In the genomic region with DNA sequence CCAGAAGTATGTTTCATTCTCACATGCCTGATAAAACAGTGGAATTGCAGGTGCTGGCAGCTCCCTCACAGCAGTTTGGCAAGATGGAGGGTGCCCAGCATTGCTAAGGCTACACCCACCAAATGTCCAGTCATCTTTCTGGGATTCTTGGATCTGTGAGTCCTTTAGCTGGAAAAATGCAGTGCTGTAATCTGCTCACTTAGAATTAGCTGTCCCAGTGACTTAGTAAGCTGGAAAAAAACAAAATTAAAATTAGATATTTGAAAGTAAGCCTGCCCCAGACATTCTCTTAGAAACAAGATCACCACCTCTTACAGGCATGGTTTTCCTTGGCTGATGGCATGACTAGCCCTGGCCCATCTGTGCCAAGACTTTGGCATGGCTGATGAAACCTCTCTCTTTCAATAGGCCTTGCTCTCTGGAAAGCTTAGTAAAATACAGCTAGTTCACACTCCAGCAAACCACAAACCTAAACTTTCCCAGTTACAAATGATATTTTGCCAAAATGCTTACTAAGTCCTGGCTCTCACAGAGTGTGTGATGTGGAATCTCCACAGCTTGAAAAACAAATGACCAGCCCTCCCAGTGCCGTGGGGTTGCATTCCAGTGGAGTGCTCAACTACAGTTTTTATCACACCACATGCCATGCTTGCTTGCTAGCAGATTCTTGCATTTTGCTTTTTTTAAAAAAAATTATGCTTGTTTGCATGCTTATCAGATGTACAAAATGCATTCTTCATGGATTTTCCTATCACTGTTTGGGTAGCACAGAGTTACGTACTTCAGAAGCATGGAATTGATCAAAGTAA, we compare ENCODE assay signal across 10 cellular contexts.
DNase-seq lines count a peak whose midpoint lies in the region; ATAC-seq and TF ChIP-seq lines count a peak whose summit lies in the region.
"Had no signal": no experiment of that assay in that cellular context is flagged by ENCODE, and none has a peak within 500 bp of the region (broad histone marks: within the 10 kb centered on the region; RNA-seq: fewer than 3 reads in every experiment).

No MANE protein-coding gene starts in this region.

- intact Hi-C loops in Calu3 (cut with micrococcal nuclease; ENCODE audit: unreplicated experiment), result no loop called here
- intact Hi-C loops in naive thymus-derived CD4-positive, alpha-beta T cell (cut with micrococcal nuclease), result no loop called here

- peaks cover 14% of the 10 kb centered on the region for H3K4me1 ChIP-seq in suprapubic skin
- H3K4me1 ChIP-seq in naive thymus-derived CD4-positive, alpha-beta T cell (ENCODE audit: control insufficient read depth in 2 of 2, insufficient read depth in 2 of 2, low read length in 2 of 2), result no peaks in the 10 kb centered on the region

- POLR2A ChIA-PET in naive thymus-derived CD4-positive, alpha-beta T cell (lab: Charles Lee), result no interaction called here

- no peak for ATAC-seq in naive thymus-derived CD4-positive, alpha-beta T cell

- peaks cover 5% of the 10 kb centered on the region for H3K36me3 Mint-ChIP-seq in Calu3 (ENCODE audit: insufficient read depth, unreplicated experiment)
- no peaks in the 10 kb centered on the region for H3K36me3 Mint-ChIP-seq in naive thymus-derived CD4-positive, alpha-beta T cell

- no peak for TF ChIP-seq CTCF in suprapubic skin (IDR thresholded peaks at IDR 0.05)
- TF ChIP-seq CTCF in Calu3 (IDR thresholded peaks at IDR 0.05; ENCODE audit: unreplicated experiment), result no peak

- no peaks in the 10 kb centered on the region for H3K36me3 ChIP-seq in suprapubic skin
- no peaks in the 10 kb centered on the region for H3K36me3 ChIP-seq in naive thymus-derived CD4-positive, alpha-beta T cell (ENCODE audit: control insufficient read depth in 2 of 3, insufficient read depth in 3 of 3, low read length in 3 of 3)

- H3K9me3 Mint-ChIP-seq in Calu3 (ENCODE audit: low read depth, unreplicated experiment), result no peaks in the 10 kb centered on the region
- peaks cover 0 to 5% (median 0%) of the 10 kb centered on the region in 11 donors for H3K9me3 Mint-ChIP-seq in naive thymus-derived CD4-positive, alpha-beta T cell

- no peak overlapping the region for H3K4me3 ChIP-seq in suprapubic skin
- no peak overlapping the region for H3K4me3 ChIP-seq in naive thymus-derived CD4-positive, alpha-beta T cell (ENCODE audit: low read length)

- H3K4me3 Mint-ChIP-seq in Calu3 (ENCODE audit: low read depth, unreplicated experiment), result no peak overlapping the region
- H3K4me3 Mint-ChIP-seq in naive thymus-derived CD4-positive, alpha-beta T cell, result no peak overlapping the region

- H3K27me3 ChIP-seq in suprapubic skin, result no peaks in the 10 kb centered on the region
- no peaks in the 10 kb centered on the region for H3K27me3 ChIP-seq in naive thymus-derived CD4-positive, alpha-beta T cell (ENCODE audit: control insufficient read depth in 2 of 2, insufficient read depth in 2 of 2, low read length in 2 of 2)

- DNase-seq in HS-5 (ENCODE audit: low read depth) (peak; percentile 39), brain pericyte (ENCODE audit: low read depth, low spot score) (peak; percentile 68), islet precursor cell (peak; percentile 54), suprapubic skin (ENCODE audit: low spot score in 2 of 2) (no peak), Calu3 (no peak), DMS53 treated with DMSO at 0.1 percent for 48 hours (lab: John Stamatoyannopoulos, UW; ENCODE audit: unreplicated experiment) (no peak)
- no peak for DNase-seq in naive thymus-derived CD4-positive, alpha-beta T cell
- DNase-seq: activated T-cell treated with anti-CD3 and anti-CD28 coated beads, Interleukin-2, amount 50 U/mL, for 1 hour; effector CD8-positive, alpha-beta T cell; NCI-H2029 treated with DMSO at 0.1 percent for 48 hours had no signal

- 46% methylated on average over 2 of the region's 2 CpGs for WGBS in suprapubic skin

- CTCF ChIA-PET in Calu3 (lab: Charles Lee), result no interaction called here
- CTCF ChIA-PET in naive thymus-derived CD4-positive, alpha-beta T cell (lab: Charles Lee), result no interaction called here

- H3K27me3 Mint-ChIP-seq in Calu3 (ENCODE audit: unreplicated experiment), result no peaks in the 10 kb centered on the region
- peaks cover 0 to 16% (median 5%) of the 10 kb centered on the region in 5 donors for H3K27me3 Mint-ChIP-seq in naive thymus-derived CD4-positive, alpha-beta T cell

- no peak overlapping the region for H3K27ac Mint-ChIP-seq in Calu3 (ENCODE audit: unreplicated experiment)
- H3K27ac Mint-ChIP-seq in naive thymus-derived CD4-positive, alpha-beta T cell, result no peak overlapping the region

- H3K4me1 Mint-ChIP-seq in Calu3 (ENCODE audit: low read depth, unreplicated experiment), result peaks cover 27% of the 10 kb centered on the region
- H3K4me1 Mint-ChIP-seq in naive thymus-derived CD4-positive, alpha-beta T cell, result no peaks in the 10 kb centered on the region

- no TSS peak for BruUV-seq in Calu3 (replicated peaks; lab: Mats Ljungman, UMichigan)

- H3K9me3 ChIP-seq in suprapubic skin, result no peaks in the 10 kb centered on the region
- no peaks in the 10 kb centered on the region for H3K9me3 ChIP-seq in naive thymus-derived CD4-positive, alpha-beta T cell (ENCODE audit: control insufficient read depth in 2 of 3, low read length in 3 of 3)

- H3K27ac ChIP-seq in suprapubic skin, result peak overlapping the region; percentile 69
- no peak overlapping the region for H3K27ac ChIP-seq in naive thymus-derived CD4-positive, alpha-beta T cell (ENCODE audit: low read depth, low read length)

- no peak for TF ChIP-seq POLR2A in suprapubic skin (IDR thresholded peaks at IDR 0.05)

- no peak for TF ChIP-seq EP300 in suprapubic skin (IDR thresholded peaks at IDR 0.05)

Comparison
In these comparisons a context has a peak if more than half of its experiments do, and no peak if none do; other contexts are left out.
1. DNase-seq: peak in HS-5 (single experiment), brain pericyte (single experiment) and islet precursor cell (single experiment); none in suprapubic skin (0 of 2), Calu3 (single experiment), naive thymus-derived CD4-positive, alpha-beta T cell (0 of 9) and DMS53 treated with DMSO at 0.1 percent for 48 hours (single experiment).